ENCODE assay signal across 23 cellular contexts in the genomic region with DNA sequence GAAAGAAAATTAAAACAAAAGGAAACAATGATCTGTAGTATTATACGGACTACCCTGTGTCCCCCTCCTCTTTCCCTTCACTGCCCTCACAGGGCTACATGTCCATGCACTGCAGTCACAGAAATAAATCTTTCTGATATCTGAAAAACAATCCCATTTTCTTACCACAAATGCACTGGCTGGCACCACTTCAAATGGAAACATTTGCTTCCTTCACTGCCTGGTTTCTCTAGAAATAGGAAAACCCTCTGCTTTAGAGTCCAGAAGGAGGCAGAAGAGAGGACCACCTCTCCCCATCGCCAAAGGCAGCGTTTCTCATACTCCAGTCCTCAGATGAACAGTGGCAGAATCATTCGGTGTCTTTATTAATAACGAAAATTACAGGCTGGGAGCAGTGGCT.
A peak's percentile ranks its signal among the peaks of the same experiment; 100 is the strongest.
DNase-seq lines count a peak whose midpoint lies in the region; ATAC-seq, FAIRE-seq and TF ChIP-seq lines count a peak whose summit lies in the region.
"Had no signal": no experiment of that assay in that cellular context is flagged by ENCODE, and none has a peak within 500 bp of the region (broad histone marks: within the 10 kb centered on the region; RNA-seq: fewer than 3 reads in every experiment).

No MANE protein-coding gene starts in this region.

- H3K36me3 ChIP-seq in SK-N-SH (replicated peaks in 1 of 2; ENCODE audit: control insufficient read depth in 1 of 2, insufficient read depth in 2 of 2, low read length in 1 of 2) (no peaks in the 10 kb centered on the region), astrocyte (ENCODE audit: insufficient read depth, low read length) (no peaks in the 10 kb centered on the region)
- H3K36me3 ChIP-seq: BE2C, BLaER1 had no signal

- TF ChIP-seq POLR2A in GM12891 (IDR thresholded peaks at IDR 0.05; ENCODE audit: low read depth, low read length), result no peak

- no peak overlapping the region for H3K9ac ChIP-seq in SK-N-SH
- H3K9ac ChIP-seq in astrocyte (ENCODE audit: low read length), result no peak overlapping the region
- H3K9ac ChIP-seq: BLaER1 had no signal

- H3K4me3 Mint-ChIP-seq in astrocyte (ENCODE audit: unreplicated experiment), result no peak overlapping the region
- H3K4me3 Mint-ChIP-seq: CD14-positive monocyte; CD4-positive, alpha-beta memory T cell; CD4-positive, CD25-positive, alpha-beta regulatory T cell; CD8-positive, alpha-beta memory T cell had no signal

- CTCF ChIA-PET in SK-N-SH (lab: Yijun Ruan, JAX), result interaction anchor here (1.0 to 3.2 kb wide), 2 partner anchors 9 to 141 kb away, joined by 3 to 10 read pairs; no protein-coding TSS in a partner anchor

- no peaks in the 10 kb centered on the region for H3K9me3 ChIP-seq in SK-N-SH
- H3K9me3 ChIP-seq in astrocyte (ENCODE audit: insufficient read depth, low read depth, low read length), result no peaks in the 10 kb centered on the region
- H3K9me3 ChIP-seq: BE2C, BLaER1 had no signal

- no peaks in the 10 kb centered on the region for H3K4me1 Mint-ChIP-seq in astrocyte (ENCODE audit: low read depth, unreplicated experiment)
- H3K4me1 Mint-ChIP-seq: CD14-positive monocyte; CD4-positive, alpha-beta memory T cell; CD4-positive, CD25-positive, alpha-beta regulatory T cell; CD8-positive, alpha-beta memory T cell had no signal

- no peak overlapping the region for H2AFZ ChIP-seq in SK-N-SH (ENCODE audit: low read depth)
- no peak overlapping the region for H2AFZ ChIP-seq in astrocyte (ENCODE audit: low read depth, low read length)

- no peaks in the 10 kb centered on the region for H3F3A ChIP-seq in SK-N-SH (replicated peaks; ENCODE audit: insufficient read depth)

- peak; percentile 55 for TF ChIP-seq RAD21 in SK-N-SH (IDR thresholded peaks at IDR 0.05; ENCODE audit: low read length)

- no peaks in the 10 kb centered on the region for H3K9me2 ChIP-seq in SK-N-SH

- TF ChIP-seq EP300 in SK-N-SH (IDR thresholded peaks at IDR 0.05; ENCODE audit: borderline replicate concordance in 1 of 2, low read depth in 1 of 2, low read length in 1 of 2), result peak in 1 of 2 experiments; percentile 61; a peak in 2 of 4 replicates

- H3K27me3 Mint-ChIP-seq in astrocyte (ENCODE audit: low read depth, unreplicated experiment), result no peaks in the 10 kb centered on the region
- H3K27me3 Mint-ChIP-seq: CD4-positive, alpha-beta memory T cell; CD4-positive, CD25-positive, alpha-beta regulatory T cell had no signal

- H4K20me1 ChIP-seq in SK-N-SH (ENCODE audit: insufficient read depth) (no peaks in the 10 kb centered on the region), astrocyte (ENCODE audit: insufficient read depth, low read length) (no peaks in the 10 kb centered on the region)
- H4K20me1 ChIP-seq: BLaER1 had no signal

- H3K79me2 ChIP-seq in SK-N-SH (ENCODE audit: insufficient read depth) (no peaks in the 10 kb centered on the region), astrocyte (ENCODE audit: insufficient read depth, low read length) (no peaks in the 10 kb centered on the region)

- no peak overlapping the region for H3K4me3 ChIP-seq in SK-N-SH (ENCODE audit: low read depth in 2 of 2, low read length in 1 of 2)
- no peak overlapping the region for H3K4me3 ChIP-seq in astrocyte (ENCODE audit: insufficient read depth, low read depth, low read length)
- H3K4me3 ChIP-seq: BLaER1, GM12878 had no signal

- H3K36me3 Mint-ChIP-seq in astrocyte (ENCODE audit: low read depth, unreplicated experiment), result peaks cover 3% of the 10 kb centered on the region
- H3K36me3 Mint-ChIP-seq: CD14-positive monocyte; CD4-positive, alpha-beta memory T cell; CD4-positive, CD25-positive, alpha-beta regulatory T cell; CD8-positive, alpha-beta memory T cell had no signal

- H3K27ac Mint-ChIP-seq in astrocyte (ENCODE audit: unreplicated experiment), result no peak overlapping the region
- H3K27ac Mint-ChIP-seq: CD14-positive monocyte; CD4-positive, alpha-beta memory T cell; CD4-positive, CD25-positive, alpha-beta regulatory T cell; CD8-positive, alpha-beta memory T cell had no signal

- peak; percentile 59 for FAIRE-seq in GM12891 (lab: Jason Lieb, UNC)
- FAIRE-seq in astrocyte (lab: Jason Lieb, UNC), result peak; percentile 34
- FAIRE-seq: A204.1, GM12878 had no signal

- no peaks in the 10 kb centered on the region for H3K27me3 ChIP-seq in SK-N-SH (ENCODE audit: insufficient read depth)
- H3K27me3 ChIP-seq in astrocyte (ENCODE audit: insufficient read depth, low read length), result no peaks in the 10 kb centered on the region
- H3K27me3 ChIP-seq: BE2C had no signal

- H3K4me2 ChIP-seq in SK-N-SH (no peak overlapping the region), astrocyte (ENCODE audit: low read length) (no peak overlapping the region)
- H3K4me2 ChIP-seq: BLaER1 had no signal

- DNase-seq in GM12891 (ENCODE audit: insufficient read length, low spot score), result no peak
- peak; percentile 20 for DNase-seq in SK-N-SH
- DNase-seq in astrocyte (ENCODE audit: low read depth), result no peak
- no peak for DNase-seq in activated CD4-positive, alpha-beta T cell treated with anti-CD3 and anti-CD28 coated beads for 48 hours
- DNase-seq: 8988T; ACHN; BE2C; C1 segment of cervical spinal cord; CD4-positive, alpha-beta memory T cell; CD4-positive, CD25-positive, alpha-beta regulatory T cell; CD8-positive, alpha-beta memory T cell; COR-L47; DMS 273 treated with DMSO at 0.1 percent for 48 hours; DMS153; DMS79; DND-41; EL; GDM1 had no signal

- TF ChIP-seq CTCF in SK-N-SH (IDR thresholded peaks at IDR 0.05) (no peak), astrocyte (IDR thresholded peaks at IDR 0.05; ENCODE audit: insufficient read depth, low read depth, low read length) (no peak)

- H3K27ac ChIP-seq in SK-N-SH (ENCODE audit: low read depth in 2 of 2, low read length in 1 of 2) (no peak overlapping the region), astrocyte (ENCODE audit: low read depth, low read length) (no peak overlapping the region)
- H3K27ac ChIP-seq: BLaER1 had no signal

- no peaks in the 10 kb centered on the region; a peak in 2 of 4 replicates for H3K4me1 ChIP-seq in SK-N-SH (ENCODE audit: control insufficient read depth in 1 of 2, insufficient read depth in 2 of 2, low read depth in 1 of 2, low read length in 1 of 2)
- no peaks in the 10 kb centered on the region for H3K4me1 ChIP-seq in astrocyte (ENCODE audit: insufficient read depth, low read length)
- H3K4me1 ChIP-seq: BE2C, BLaER1 had no signal

- H3K9me3 Mint-ChIP-seq in astrocyte (ENCODE audit: unreplicated experiment), result no peaks in the 10 kb centered on the region

- ATAC-seq in GM18909 (IDR thresholded peaks at IDR 0.05; ENCODE audit: poor library complexity, unreplicated experiment), result no peak
- ATAC-seq: GM12878 had no signal

- POLR2A ChIA-PET in SK-N-SH (lab: Yijun Ruan, JAX), result no interaction called here

- WGBS in SK-N-SH (ENCODE audit: low lambda C conversion rate), result 14% methylated on average over 5 of the region's 5 CpGs

TF ChIP-seq in GM12891, 5 proteins besides CTCF, POLR2A, EP300 and RAD21:
- TF ChIP-seq POU2F2 (IDR thresholded peaks at IDR 0.05; ENCODE audit: low read depth, low read length) (no peak), PAX5 (IDR thresholded peaks at IDR 0.05; ENCODE audit: insufficient read depth, low read length, severe bottlenecking) (no peak), POLR2AphosphoS5 (IDR thresholded peaks at IDR 0.05; ENCODE audit: low read depth, low read length) (no peak), TAF1 (IDR thresholded peaks at IDR 0.05; ENCODE audit: low read depth, low read length) (no peak), SPI1 (IDR thresholded peaks at IDR 0.05; ENCODE audit: low read depth, low read length) (no peak)

TF ChIP-seq in SK-N-SH, 30 proteins besides CTCF, POLR2A, EP300 and RAD21:
- TF ChIP-seq RCOR1 (IDR thresholded peaks at IDR 0.05; ENCODE audit: low read length) (peak; percentile 61; the same call in 1 of the 2 replicates), JUND (IDR thresholded peaks at IDR 0.05) (no peak)
